ENCODE assay signal across 23 cellular contexts in the genomic region with DNA sequence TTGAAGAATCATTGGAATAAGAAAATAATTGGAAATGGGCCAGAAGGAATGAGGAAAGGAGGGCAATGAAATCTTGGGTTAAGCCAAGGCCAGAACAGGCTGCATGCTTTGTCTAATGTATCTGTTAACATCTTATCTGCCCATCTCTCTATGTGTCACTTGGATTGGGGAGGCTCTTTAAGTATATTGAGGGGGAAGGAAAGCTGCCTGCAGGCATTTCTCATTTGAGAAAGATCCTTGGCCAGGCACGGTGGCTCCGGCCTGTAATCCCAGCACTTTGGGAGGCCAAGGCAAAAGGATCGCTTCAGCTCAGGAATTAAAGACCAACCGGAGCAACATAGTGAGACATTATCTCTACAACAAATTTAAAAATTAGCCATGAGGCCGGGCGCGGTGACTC.
"Had no signal": no experiment of that assay in that cellular context is flagged by ENCODE, and none has a peak within 500 bp of the region (broad histone marks: within the 10 kb centered on the region; RNA-seq: fewer than 3 reads in every experiment).

No MANE protein-coding gene starts in this region.

- H3K27ac Mint-ChIP-seq: activated CD8-positive, alpha-beta T cell treated with anti-CD3 and anti-CD28 coated beads for 36 hours; activated naive CD4-positive, alpha-beta T cell treated with anti-CD3 and anti-CD28 coated beads, Interleukin-2, amount 50 U/mL, for 24 hours; activated naive CD8-positive, alpha-beta T cell treated with anti-CD3 and anti-CD28 coated beads, Interleukin-2, amount 50 U/mL, for 24 hours; activated T-helper 1 cell treated with anti-CD3 and anti-CD28 coated beads, Interleukin-12 subunit alpha, Interleukin-12 subunit beta, Interleukin-2, Interleukin-4 antibody, amounts not matched to agents 30 ng/mL and 10 ng/mL and 1 ng/mL, durations not matched to agents 14 hours and 24 hours and 36 hours; dendritic cell treated with granulocyte-macrophage colony-stimulating factor and Interleukin-4, amounts not matched to agents 40 ng/mL and 50 ng/mL, for 4 days; endodermal cell; mesothelial cell of epicardium; WTC11 had no signal

- H3K9me3 Mint-ChIP-seq: activated CD8-positive, alpha-beta T cell treated with anti-CD3 and anti-CD28 coated beads for 36 hours; activated naive CD4-positive, alpha-beta T cell treated with anti-CD3 and anti-CD28 coated beads, Interleukin-2, amount 50 U/mL, for 24 hours; activated naive CD8-positive, alpha-beta T cell treated with anti-CD3 and anti-CD28 coated beads, Interleukin-2, amount 50 U/mL, for 24 hours; activated T-helper 1 cell treated with anti-CD3 and anti-CD28 coated beads, Interleukin-12 subunit alpha, Interleukin-12 subunit beta, Interleukin-2, Interleukin-4 antibody, amounts not matched to agents 30 ng/mL and 10 ng/mL and 1 ng/mL, durations not matched to agents 14 hours and 24 hours and 36 hours; central memory CD8-positive, alpha-beta T cell; dendritic cell treated with granulocyte-macrophage colony-stimulating factor and Interleukin-4, amounts not matched to agents 40 ng/mL and 50 ng/mL, for 4 days; endodermal cell; mesothelial cell of epicardium; naive B cell; WTC11 had no signal

- H3K9me3 ChIP-seq: breast epithelium, right atrium auricular region, tibial nerve had no signal

- H3K4me3 Mint-ChIP-seq: activated CD8-positive, alpha-beta T cell treated with anti-CD3 and anti-CD28 coated beads for 36 hours; activated naive CD4-positive, alpha-beta T cell treated with anti-CD3 and anti-CD28 coated beads, Interleukin-2, amount 50 U/mL, for 24 hours; activated naive CD8-positive, alpha-beta T cell treated with anti-CD3 and anti-CD28 coated beads, Interleukin-2, amount 50 U/mL, for 24 hours; activated T-helper 1 cell treated with anti-CD3 and anti-CD28 coated beads, Interleukin-12 subunit alpha, Interleukin-12 subunit beta, Interleukin-2, Interleukin-4 antibody, amounts not matched to agents 30 ng/mL and 10 ng/mL and 1 ng/mL, durations not matched to agents 14 hours and 24 hours and 36 hours; central memory CD8-positive, alpha-beta T cell; dendritic cell treated with granulocyte-macrophage colony-stimulating factor and Interleukin-4, amounts not matched to agents 40 ng/mL and 50 ng/mL, for 4 days; endodermal cell; mesothelial cell of epicardium; naive B cell; WTC11 had no signal

- H3K27me3 Mint-ChIP-seq: activated CD8-positive, alpha-beta T cell treated with anti-CD3 and anti-CD28 coated beads for 36 hours; activated naive CD4-positive, alpha-beta T cell treated with anti-CD3 and anti-CD28 coated beads, Interleukin-2, amount 50 U/mL, for 24 hours; activated naive CD8-positive, alpha-beta T cell treated with anti-CD3 and anti-CD28 coated beads, Interleukin-2, amount 50 U/mL, for 24 hours; central memory CD8-positive, alpha-beta T cell; dendritic cell treated with granulocyte-macrophage colony-stimulating factor and Interleukin-4, amounts not matched to agents 40 ng/mL and 50 ng/mL, for 4 days; naive B cell had no signal

- H3K4me1 ChIP-seq: breast epithelium, right atrium auricular region, tibial nerve had no signal

- H3K27ac ChIP-seq: breast epithelium, right atrium auricular region, tibial nerve had no signal

- H3K27me3 ChIP-seq: breast epithelium, right atrium auricular region, tibial nerve had no signal

- DNase-seq: activated CD4-positive, alpha-beta T cell treated with anti-CD3 and anti-CD28 coated beads, Interleukin-2, amount 50 U/mL, for 1 hour; activated CD8-positive, alpha-beta T cell treated with anti-CD3 and anti-CD28 coated beads for 36 hours; activated gamma-delta T cell; activated naive CD8-positive, alpha-beta T cell treated with anti-CD3 and anti-CD28 coated beads, Interleukin-2, amount 50 U/mL, for 24 hours; endodermal cell; foreskin fibroblast; head of caudate nucleus; hippocampal formation; naive B cell; stimulated activated CD4-positive, alpha-beta T cell treated with anti-CD3 and anti-CD28 coated beads, Interleukin-15, amount 100 ng/mL, for 24 hours; stimulated activated CD4-positive, alpha-beta T cell treated with anti-CD3 and anti-CD28 coated beads, Interleukin-2, amount 100 ng/mL, for 24 hours; stimulated activated naive CD4-positive, alpha-beta T cell treated with Interleukin-2 at 50 U/mL for 16 hours; T-helper 2 cell had no signal

- ATAC-seq: activated CD8-positive, alpha-beta T cell treated with anti-CD3 and anti-CD28 coated beads for 36 hours; activated naive CD8-positive, alpha-beta T cell treated with anti-CD3 and anti-CD28 coated beads, Interleukin-2, amount 50 U/mL, for 24 hours; esophagus mucosa; WTC11 had no signal

- H3K4me3 ChIP-seq: breast epithelium, right atrium auricular region, tibial nerve had no signal

- H3K4me1 Mint-ChIP-seq: activated naive CD4-positive, alpha-beta T cell treated with anti-CD3 and anti-CD28 coated beads, Interleukin-2, amount 50 U/mL, for 24 hours; central memory CD8-positive, alpha-beta T cell had no signal
